In the genomic region with DNA sequence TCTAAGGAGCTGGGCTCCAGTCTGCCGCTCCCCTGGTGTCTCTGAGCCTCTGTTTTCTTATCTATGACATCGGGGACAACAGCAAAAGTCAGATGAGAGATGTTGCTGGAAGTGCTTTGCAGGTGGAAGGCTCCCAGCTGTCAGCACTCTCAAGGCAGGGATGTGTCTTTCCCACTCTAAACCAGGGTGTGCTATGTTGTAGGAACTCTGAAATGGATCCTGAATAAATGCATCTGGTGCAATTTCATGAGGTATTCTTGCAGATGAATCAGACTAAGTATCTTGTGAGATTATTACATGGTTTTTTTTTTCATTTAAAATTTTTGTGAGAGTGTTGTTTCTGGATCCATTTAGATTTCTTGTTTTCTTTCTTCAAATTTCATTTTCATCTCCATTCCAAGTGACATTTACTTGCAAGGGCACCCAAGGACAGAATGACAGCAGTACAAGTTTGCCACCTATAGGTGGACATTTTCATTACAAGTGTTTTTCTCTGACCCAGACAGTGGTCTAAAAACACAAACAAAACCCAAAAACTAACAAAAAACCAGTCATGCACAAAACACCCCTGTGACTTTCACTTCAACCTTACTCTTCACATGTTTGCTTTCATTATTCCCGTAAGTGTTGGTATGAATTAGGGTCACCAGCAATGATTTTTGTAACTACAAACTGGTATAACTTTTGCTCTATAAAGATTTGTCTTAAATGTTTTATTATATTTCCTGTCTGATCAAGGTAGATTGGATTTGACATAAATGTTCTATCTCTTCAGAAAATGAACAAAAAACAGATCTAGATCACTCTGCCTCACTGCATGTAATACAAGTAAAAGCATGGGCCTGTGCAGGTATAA, we compare ENCODE assay signal across 10 cellular contexts. TPM values are rescaled to one million over a fixed set of nuclear protein-coding genes. Genes with fewer than 3 reads are reported as not detected.
DNase-seq lines count a peak whose midpoint lies in the region; ATAC-seq and TF ChIP-seq lines count a peak whose summit lies in the region.
"Had no signal": no experiment of that assay in that cellular context is flagged by ENCODE, and none has a peak within 500 bp of the region (broad histone marks: within the 10 kb centered on the region; RNA-seq: fewer than 3 reads in every experiment).

No MANE protein-coding gene starts in this region.

- H3K36me3 ChIP-seq in SU-DHL-6 (ENCODE audit: low read length) (no peaks in the 10 kb centered on the region), transverse colon (no peaks in the 10 kb centered on the region)

- intact Hi-C loops in left ventricle myocardium superior (cut with micrococcal nuclease) = loop anchor here (10.0 kb wide), 1 partner anchor 365 kb away; no protein-coding TSS in a partner anchor
- intact Hi-C loops in transverse colon (cut with DNase I; ENCODE audit: low total_unique reads) = loop anchor here (10.0 kb wide), 1 partner anchor 365 kb away; no protein-coding TSS in a partner anchor

- no peaks in the 10 kb centered on the region for H3K27me3 ChIP-seq in SU-DHL-6 (ENCODE audit: low read length)
- H3K27me3 ChIP-seq in transverse colon = peaks cover 33% of the 10 kb centered on the region

- peaks cover 12% of the 10 kb centered on the region; the same call in 1 of the 2 replicates for H3F3A ChIP-seq in SU-DHL-6 (ENCODE audit: insufficient read depth)

- H3K4me1 ChIP-seq in transverse colon = no peaks in the 10 kb centered on the region

- no peak overlapping the region for H2AFZ ChIP-seq in SU-DHL-6 (ENCODE audit: low read depth, low read length, severe bottlenecking)

- no peaks in the 10 kb centered on the region for H4K20me1 ChIP-seq in SU-DHL-6 (ENCODE audit: low read depth, low read length)

- no peak overlapping the region for H3K4me3 ChIP-seq in Jurkat, Clone E6-1 (ENCODE audit: low read length)
- H3K4me3 ChIP-seq in SU-DHL-6 (ENCODE audit: insufficient read depth, low read length, poor library complexity, severe bottlenecking) (no peak overlapping the region), transverse colon (no peak overlapping the region)

- H3K27ac ChIP-seq in SU-DHL-6 (ENCODE audit: low read depth, low read length) (peak overlapping the region; percentile 80), transverse colon (no peak overlapping the region)

- 68 to 95% methylated on average over 2 to 3 of the region's 3 CpGs for WGBS in transverse colon (ENCODE audit: low coverage in 1 of 2), 2 donors

- peak; percentile 17 for DNase-seq in NCI-H1436 (lab: John Stamatoyannopoulos, UW)
- DNase-seq in NCI-H1436 treated with DMSO at 0.1 percent for 48 hours (lab: John Stamatoyannopoulos, UW) = no peak
- DNase-seq in Jurkat, Clone E6-1 (ENCODE audit: low read depth, low spot score) = peak; percentile 58
- DNase-seq in left ventricle myocardium superior = no peak
- DNase-seq in transverse colon = no peak
- no peak for DNase-seq in NCI-H1048 (lab: John Stamatoyannopoulos, UW)

- H3K4me2 ChIP-seq in SU-DHL-6 (ENCODE audit: low read depth, low read length, poor library complexity, severe bottlenecking) = peak overlapping the region; percentile 29

- peak overlapping the region; percentile 47 for H3K9ac ChIP-seq in SU-DHL-6 (ENCODE audit: low read length)

- H3K79me2 ChIP-seq in SU-DHL-6 (ENCODE audit: insufficient read depth, low read length) = no peaks in the 10 kb centered on the region

- no peak for TF ChIP-seq EP300 in transverse colon (IDR thresholded peaks at IDR 0.05; ENCODE audit: low read depth)

- no peaks in the 10 kb centered on the region for H3K9me2 ChIP-seq in SU-DHL-6 (replicated peaks; ENCODE audit: insufficient read depth, low read length)

- TF ChIP-seq POLR2A in transverse colon (IDR thresholded peaks at IDR 0.05) = no peak

- TF ChIP-seq CTCF in SU-DHL-6 (IDR thresholded peaks at IDR 0.05; ENCODE audit: insufficient read depth, low read length, poor library complexity, severe bottlenecking) (peak; percentile 47), transverse colon (IDR thresholded peaks at IDR 0.05) (peak; percentile 52 to 69 (median 62))

- ATAC-seq in GM21619 (IDR thresholded peaks at IDR 0.05; ENCODE audit: unreplicated experiment) (peak; percentile 44), left ventricle myocardium superior (peak; percentile 31)

- in situ Hi-C loops in transverse colon (cut with MboI; ENCODE audit: low pct_ligation_motif_present in 1 of 4, low pct_unique_long_range_greater_than_20kb in 1 of 4, low sequenced_read_pairs in 3 of 4) = loop anchor here (5.0 to 10.0 kb wide), 3 partner anchors 355 to 367 kb away; no protein-coding TSS in a partner anchor

- no peaks in the 10 kb centered on the region for H3K9me3 ChIP-seq in SU-DHL-6 (ENCODE audit: insufficient read depth, low read length)
- no peaks in the 10 kb centered on the region for H3K9me3 ChIP-seq in transverse colon

RNA-seq across cellular contexts. Expression of a gene that starts 14.7 kb away (rescaled TPM):
- polyA plus RNA-seq in Jurkat, Clone E6-1 (2012; ENCODE audit: insufficient read depth, insufficient read length) = not detected
- total RNA-seq in left ventricle myocardium superior = not detected
- total RNA-seq in transverse colon = not detected
- total RNA-seq: activated naive CD4-positive, alpha-beta T cell treated with anti-CD3 and anti-CD28 coated beads, Interleukin-2, amount 50 U/mL, for 72 hours; CD4-positive, alpha-beta memory T cell had no signal
- polyA plus RNA-seq: CD4-positive, alpha-beta memory T cell had no signal

Comparison
In these comparisons a context has a peak if more than half of its experiments do, and no peak if none do; other contexts are left out.
1. DNase-seq: peak in NCI-H1436 (single experiment) and Jurkat, Clone E6-1 (single experiment); none in NCI-H1436 treated with DMSO at 0.1 percent for 48 hours (single experiment), left ventricle myocardium superior (single experiment), transverse colon (single experiment) and NCI-H1048 (single experiment).